In the genomic region with DNA sequence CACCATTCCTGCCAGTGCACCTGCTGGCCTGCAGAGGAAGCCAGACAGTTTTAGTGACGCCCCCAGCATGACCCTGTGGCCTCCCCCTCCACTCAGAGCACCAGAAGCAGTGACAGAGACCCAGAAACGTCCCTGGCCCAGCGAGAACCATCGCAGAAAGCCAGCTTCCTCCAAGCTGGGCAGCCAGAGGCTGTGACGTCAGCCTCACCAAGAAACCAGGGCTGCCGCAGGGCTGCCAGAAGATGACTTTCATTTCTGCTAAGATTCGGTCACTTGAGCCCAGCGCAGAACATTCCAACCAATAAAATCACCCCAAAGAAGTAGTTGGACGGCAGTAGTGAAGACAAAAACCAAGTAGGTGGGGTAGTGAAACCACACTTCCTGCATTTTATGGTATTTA, we compare ENCODE assay signal across 9 cellular contexts. TPM values are rescaled to one million over a fixed set of nuclear protein-coding genes. Genes with fewer than 3 reads are reported as not detected.
DNase-seq lines count a peak whose midpoint lies in the region; ATAC-seq and TF ChIP-seq lines count a peak whose summit lies in the region.
"Had no signal": no experiment of that assay in that cellular context is flagged by ENCODE, and none has a peak within 500 bp of the region (broad histone marks: within the 10 kb centered on the region; RNA-seq: fewer than 3 reads in every experiment).

No MANE protein-coding gene starts in this region.

- CTCF ChIA-PET in activated naive CD4-positive, alpha-beta T cell treated with anti-CD3 and anti-CD28 coated beads, Interleukin-2, amount 10 ng/mL, durations not matched to agents 7 days and 5 days (lab: Charles Lee), result interaction anchor here (1.9 to 7.0 kb wide), 2 partner anchors 20 to 113 kb away, joined by 7 to 70 read pairs; no protein-coding TSS in a partner anchor
- CTCF ChIA-PET in activated naive CD4-positive, alpha-beta T cell treated with anti-CD3 and anti-CD28 coated beads for 36 hours (lab: Charles Lee), result interaction anchor here (5.3 kb wide), 1 partner anchor 20 kb away, joined by 52 read pairs; no protein-coding TSS in a partner anchor

- H3K9me3 ChIP-seq in heart right ventricle, result peaks cover 0 to under 1% (median 0%) of the 10 kb centered on the region in 11 donors
- H3K9me3 ChIP-seq in transverse colon, result no peaks in the 10 kb centered on the region
- no peaks in the 10 kb centered on the region for H3K9me3 ChIP-seq in SJCRH30 (replicated peaks)

- no peaks in the 10 kb centered on the region for H3K9me3 Mint-ChIP-seq in activated naive CD4-positive, alpha-beta T cell treated with anti-CD3 and anti-CD28 coated beads, Interleukin-2, amount 10 ng/mL, durations not matched to agents 7 days and 5 days
- no peaks in the 10 kb centered on the region for H3K9me3 Mint-ChIP-seq in activated naive CD4-positive, alpha-beta T cell treated with anti-CD3 and anti-CD28 coated beads for 36 hours

- H3K27me3 Mint-ChIP-seq in activated naive CD4-positive, alpha-beta T cell treated with anti-CD3 and anti-CD28 coated beads, Interleukin-2, amount 10 ng/mL, durations not matched to agents 7 days and 5 days, result peaks cover 88% of the 10 kb centered on the region
- peaks cover 19% of the 10 kb centered on the region for H3K27me3 Mint-ChIP-seq in activated naive CD4-positive, alpha-beta T cell treated with anti-CD3 and anti-CD28 coated beads for 36 hours (ENCODE audit: low read depth)

- H3K4me1 ChIP-seq in heart right ventricle, result peaks cover 0 to 18% (median 14%) of the 10 kb centered on the region in 9 donors
- H3K4me1 ChIP-seq in transverse colon, result peaks cover 3 to 16% (median 12%) of the 10 kb centered on the region in 4 donors
- peaks cover 4% of the 10 kb centered on the region for H3K4me1 ChIP-seq in SJCRH30

- no peak overlapping the region for H3K4me3 Mint-ChIP-seq in activated naive CD4-positive, alpha-beta T cell treated with anti-CD3 and anti-CD28 coated beads, Interleukin-2, amount 10 ng/mL, durations not matched to agents 7 days and 5 days
- H3K4me3 Mint-ChIP-seq in activated naive CD4-positive, alpha-beta T cell treated with anti-CD3 and anti-CD28 coated beads for 36 hours, result no peak overlapping the region

- TF ChIP-seq CTCF in heart right ventricle (IDR thresholded peaks at IDR 0.05) (no peak), transverse colon (IDR thresholded peaks at IDR 0.05) (no peak)

- TF ChIP-seq POLR2A in transverse colon (IDR thresholded peaks at IDR 0.05), result no peak

- H3K27ac Mint-ChIP-seq in activated naive CD4-positive, alpha-beta T cell treated with anti-CD3 and anti-CD28 coated beads, Interleukin-2, amount 10 ng/mL, durations not matched to agents 7 days and 5 days, result no peak overlapping the region
- H3K27ac Mint-ChIP-seq in activated naive CD4-positive, alpha-beta T cell treated with anti-CD3 and anti-CD28 coated beads for 36 hours, result no peak overlapping the region

- H3K36me3 ChIP-seq in heart right ventricle, result no peaks in the 10 kb centered on the region
- no peaks in the 10 kb centered on the region for H3K36me3 ChIP-seq in transverse colon
- no peaks in the 10 kb centered on the region for H3K36me3 ChIP-seq in SJCRH30

- H3K4me3 ChIP-seq in heart right ventricle (no peak overlapping the region), transverse colon (no peak overlapping the region), SJCRH30 (no peak overlapping the region)

- 67 to 75% methylated on average over 9 of the region's 9 CpGs for WGBS in heart right ventricle, 2 donors
- WGBS in transverse colon (ENCODE audit: low coverage in 1 of 2), 2 donors, result 50 to 80% methylated on average over 1 to 9 of the region's 9 CpGs

- H3K27me3 ChIP-seq in heart right ventricle (peaks cover 0 to 18% (median 6%) of the 10 kb centered on the region in 7 donors), transverse colon (peaks cover 16% of the 10 kb centered on the region), SJCRH30 (peaks cover 4% of the 10 kb centered on the region; the same call in 1 of the 2 replicates)

- TF ChIP-seq EP300 in transverse colon (IDR thresholded peaks at IDR 0.05; ENCODE audit: low read depth), result no peak

- in situ Hi-C loops in transverse colon (cut with MboI; ENCODE audit: low pct_ligation_motif_present in 1 of 4, low pct_unique_long_range_greater_than_20kb in 1 of 4, low sequenced_read_pairs in 3 of 4), result loop anchor here in 1 of 4 donors (5.0 kb wide), 1 partner anchor 959 kb away; no protein-coding TSS in a partner anchor

- DNase-seq in activated naive CD4-positive, alpha-beta T cell treated with anti-CD3 and anti-CD28 coated beads, Interleukin-2, amount 10 ng/mL, durations not matched to agents 7 days and 5 days, result peak; percentile 32
- no peak for DNase-seq in activated naive CD4-positive, alpha-beta T cell treated with anti-CD3 and anti-CD28 coated beads for 36 hours
- DNase-seq in NAMALWA (ENCODE audit: low spot score), result peak; percentile 61
- peak; percentile 42 to 43 for DNase-seq in heart right ventricle
- DNase-seq in transverse colon, result peak; percentile 46
- no peak for DNase-seq in SHP77 (lab: John Stamatoyannopoulos, UW)
- no peak for DNase-seq in SJCRH30
- DNase-seq in DMS153 (lab: John Stamatoyannopoulos, UW), result no peak
- DNase-seq: stimulated activated naive CD4-positive, alpha-beta T cell treated with Interleukin-2 at 50 U/mL for 16 hours had no signal

- peaks cover 11% of the 10 kb centered on the region for H3K4me1 Mint-ChIP-seq in activated naive CD4-positive, alpha-beta T cell treated with anti-CD3 and anti-CD28 coated beads, Interleukin-2, amount 10 ng/mL, durations not matched to agents 7 days and 5 days
- peaks cover 7% of the 10 kb centered on the region for H3K4me1 Mint-ChIP-seq in activated naive CD4-positive, alpha-beta T cell treated with anti-CD3 and anti-CD28 coated beads for 36 hours (ENCODE audit: low read depth)

- intact Hi-C loops in activated naive CD4-positive, alpha-beta T cell treated with anti-CD3 and anti-CD28 coated beads for 36 hours (cut with micrococcal nuclease), result no loop called here
- intact Hi-C loops in heart right ventricle (cut with DNase I), result loop anchor here in 1 of 10 donors (2.0 kb wide), 1 partner anchor 578 kb away; no protein-coding TSS in a partner anchor
- intact Hi-C loops in transverse colon (cut with DNase I; ENCODE audit: low total_unique reads), result no loop called here

- ATAC-seq in heart right ventricle, result peak in 3 of 8 donors; percentile 3 to 34 (median 26)

- H3K36me3 Mint-ChIP-seq in activated naive CD4-positive, alpha-beta T cell treated with anti-CD3 and anti-CD28 coated beads, Interleukin-2, amount 10 ng/mL, durations not matched to agents 7 days and 5 days, result no peaks in the 10 kb centered on the region
- no peaks in the 10 kb centered on the region for H3K36me3 Mint-ChIP-seq in activated naive CD4-positive, alpha-beta T cell treated with anti-CD3 and anti-CD28 coated beads for 36 hours (ENCODE audit: low read depth)

- no peak overlapping the region for H3K27ac ChIP-seq in heart right ventricle
- H3K27ac ChIP-seq in transverse colon, result no peak overlapping the region
- no peak overlapping the region for H3K27ac ChIP-seq in SJCRH30

RNA-seq across cellular contexts. Expression of a gene that starts 29.6 kb away (rescaled TPM):
- total RNA-seq in activated naive CD4-positive, alpha-beta T cell treated with anti-CD3 and anti-CD28 coated beads for 36 hours, result 1,000 to 10,000 TPM; 3,385 to 3,704 TPM
- total RNA-seq in heart right ventricle (1,000 to 10,000 TPM in 2 of 10 donors, 100 to 1,000 TPM in 8; 827 to 1,102 (median 884) TPM), transverse colon (100 to 1,000 TPM; 373 to 937 (median 550) TPM)
- polyA plus RNA-seq in heart right ventricle, result 1,000 to 10,000 TPM; 1,113 to 2,488 TPM
- 3,652 and 3,665 TPM in 2 replicates for total RNA-seq in SJCRH30 (2014; rRNA removed; shearing (Covaris generic))

Comparison
In these comparisons a context has a peak if more than half of its experiments do, and no peak if none do; other contexts are left out.
1. DNase-seq: peak in activated naive CD4-positive, alpha-beta T cell treated with anti-CD3 and anti-CD28 coated beads, Interleukin-2, amount 10 ng/mL, durations not matched to agents 7 days and 5 days (single experiment), NAMALWA (single experiment), heart right ventricle (2 of 2) and transverse colon (single experiment); none in activated naive CD4-positive, alpha-beta T cell treated with anti-CD3 and anti-CD28 coated beads for 36 hours (single experiment), SHP77 (0 of 2), SJCRH30 (0 of 2) and DMS153 (single experiment).